ENCODE assay signal across 21 cellular contexts in the genomic region with DNA sequence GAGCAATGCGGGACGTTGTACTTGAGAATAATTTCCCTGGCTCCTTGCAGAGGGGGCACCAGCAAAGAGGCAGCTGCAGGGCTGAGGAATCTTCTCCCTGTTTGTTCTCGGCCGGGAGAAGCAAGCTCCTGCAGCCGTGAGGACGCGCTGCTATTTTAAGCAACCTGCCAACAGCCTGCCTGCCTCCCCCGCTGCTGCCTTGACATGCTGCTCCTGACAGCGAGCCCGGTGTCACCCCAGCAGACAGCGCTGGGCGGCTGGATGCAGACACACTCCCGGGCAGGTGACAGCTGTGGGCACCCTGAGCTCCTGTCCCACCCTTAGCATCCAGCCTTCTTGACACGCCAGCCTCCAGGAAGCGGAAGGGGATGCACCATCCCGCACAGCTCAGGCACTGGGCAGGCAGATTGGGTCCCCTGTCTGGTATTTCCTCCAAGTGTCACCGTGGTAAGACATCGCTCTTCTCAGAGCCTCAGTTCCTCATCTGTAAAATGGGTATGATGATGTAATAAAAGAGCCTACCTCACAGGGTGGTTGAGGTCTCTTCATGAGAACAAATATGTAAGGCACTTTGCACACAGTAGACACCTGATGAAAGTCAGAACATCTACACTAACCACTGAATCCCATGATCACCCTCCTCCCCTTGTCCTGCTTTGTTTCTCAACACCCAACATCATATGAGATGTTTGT.
DNase-seq lines count a peak whose midpoint lies in the region; ATAC-seq and TF ChIP-seq lines count a peak whose summit lies in the region.
"Had no signal": no experiment of that assay in that cellular context is flagged by ENCODE, and none has a peak within 500 bp of the region (broad histone marks: within the 10 kb centered on the region; RNA-seq: fewer than 3 reads in every experiment).

No MANE protein-coding gene starts in this region.

- peak overlapping the region; percentile 46 for H2BK12ac ChIP-seq in neuronal stem cell (ENCODE audit: low read length)

- H2BK15ac ChIP-seq in neuronal stem cell (ENCODE audit: low read length) = peak overlapping the region; percentile 76

- peak overlapping the region; percentile 19 for H3K4ac ChIP-seq in neuronal stem cell (ENCODE audit: low read length)

- H4K91ac ChIP-seq in neuronal stem cell (ENCODE audit: low read depth, low read length, poor library complexity) = no peak overlapping the region

- no peak overlapping the region for H3K27ac Mint-ChIP-seq in activated naive CD8-positive, alpha-beta T cell treated with anti-CD3 and anti-CD28 coated beads for 36 hours
- no peak overlapping the region for H3K27ac Mint-ChIP-seq in CD8-positive, alpha-beta T cell
- H3K27ac Mint-ChIP-seq in T-helper 17 cell = no peak overlapping the region
- H3K27ac Mint-ChIP-seq: activated CD4-positive, alpha-beta T cell treated with anti-CD3 and anti-CD28 coated beads for 36 hours; CD4-positive, alpha-beta T cell had no signal

- no peak overlapping the region for H3K4me2 ChIP-seq in neuronal stem cell (ENCODE audit: insufficient read depth, low read length, poor library complexity, severe bottlenecking)

- CTCF ChIA-PET in HEK293 (lab: Yijun Ruan, JAX) = interaction anchor here (0.6 to 0.8 kb wide), 2 partner anchors 609 to 1914 kb away, joined by 3 read pairs; no protein-coding TSS in a partner anchor
- CTCF ChIA-PET in CD8-positive, alpha-beta T cell (lab: Charles Lee) = no interaction called here

- H3K4me3 ChIP-seq in HEK293 (ENCODE audit: low read depth, low read length) = no peak overlapping the region
- no peak overlapping the region for H3K4me3 ChIP-seq in cardiac muscle cell
- no peak overlapping the region for H3K4me3 ChIP-seq in neuronal stem cell (ENCODE audit: low read length in 2 of 2)
- H3K4me3 ChIP-seq in CD8-positive, alpha-beta T cell (ENCODE audit: low read depth, low read length) = no peak overlapping the region
- H3K4me3 ChIP-seq: lung, skin epidermis, thyroid gland had no signal

- DNase-seq in cardiac muscle cell (ENCODE audit: low read depth in 1 of 2, low spot score in 1 of 2) (peak; percentile 47 to 74), neuronal stem cell (ENCODE audit: low spot score) (no peak), DMS114 treated with DMSO at 0.1 percent for 48 hours (lab: John Stamatoyannopoulos, UW; ENCODE audit: unreplicated experiment) (no peak), T-helper 17 cell (no peak)
- no peak for DNase-seq in activated naive CD8-positive, alpha-beta T cell treated with anti-CD3 and anti-CD28 coated beads for 36 hours
- DNase-seq in CD8-positive, alpha-beta T cell = no peak
- DNase-seq: activated CD4-positive, alpha-beta T cell treated with anti-CD3 and anti-CD28 coated beads for 36 hours; activated naive CD4-positive, alpha-beta T cell treated with anti-CD3 and anti-CD28 coated beads, Interleukin-2, amount 50 U/mL, for 16 hours; CD4-positive, alpha-beta T cell; cortex of kidney; Karpas-422; NCI-H187 treated with DMSO at 0.1 percent for 48 hours; NCI-H510A; stimulated activated CD4-positive, alpha-beta T cell treated with anti-CD3 and anti-CD28 coated beads, Interleukin-2, amount 100 ng/mL, for 24 hours; stimulated activated naive CD4-positive, alpha-beta T cell treated with Interleukin-2 at 50 U/mL for 16 hours; thyroid gland had no signal

- TF ChIP-seq CTCF in HEK293 (tag by site-specific recombination; IDR thresholded peaks at IDR 0.05) (no peak), cardiac muscle cell (IDR thresholded peaks at IDR 0.05; ENCODE audit: low read depth, low read length) (no peak)
- no peak for TF ChIP-seq CTCF in CD8-positive, alpha-beta T cell (IDR thresholded peaks at IDR 0.05)

- H3K9me3 Mint-ChIP-seq in activated naive CD8-positive, alpha-beta T cell treated with anti-CD3 and anti-CD28 coated beads for 36 hours = no peaks in the 10 kb centered on the region
- no peaks in the 10 kb centered on the region for H3K9me3 Mint-ChIP-seq in CD8-positive, alpha-beta T cell
- H3K9me3 Mint-ChIP-seq: CD4-positive, alpha-beta T cell had no signal

- POLR2A ChIA-PET in HEK293 (lab: Yijun Ruan, JAX) = no interaction called here
- POLR2A ChIA-PET in CD8-positive, alpha-beta T cell (lab: Charles Lee) = no interaction called here

- H3K4me1 ChIP-seq in HEK293 (ENCODE audit: control insufficient read depth, insufficient read depth, low read length) (no peaks in the 10 kb centered on the region), cardiac muscle cell (ENCODE audit: low read depth) (peaks cover 19% of the 10 kb centered on the region), neuronal stem cell (ENCODE audit: control insufficient read depth in 2 of 2, insufficient read depth in 1 of 2, low read depth in 1 of 2, low read length in 2 of 2) (peaks cover 7 to 23% of the 10 kb centered on the region in 2 donors)
- H3K4me1 ChIP-seq in CD8-positive, alpha-beta T cell (ENCODE audit: insufficient read depth, low read length) = no peaks in the 10 kb centered on the region
- H3K4me1 ChIP-seq: parathyroid adenoma, thyroid gland had no signal

- no peaks in the 10 kb centered on the region for H3K4me1 Mint-ChIP-seq in activated naive CD8-positive, alpha-beta T cell treated with anti-CD3 and anti-CD28 coated beads for 36 hours
- no peaks in the 10 kb centered on the region for H3K4me1 Mint-ChIP-seq in CD8-positive, alpha-beta T cell (ENCODE audit: low read depth)
- no peaks in the 10 kb centered on the region for H3K4me1 Mint-ChIP-seq in T-helper 17 cell
- H3K4me1 Mint-ChIP-seq: activated CD4-positive, alpha-beta T cell treated with anti-CD3 and anti-CD28 coated beads for 36 hours had no signal

- no peaks in the 10 kb centered on the region for H3K36me3 Mint-ChIP-seq in activated naive CD8-positive, alpha-beta T cell treated with anti-CD3 and anti-CD28 coated beads for 36 hours
- H3K36me3 Mint-ChIP-seq in CD8-positive, alpha-beta T cell = no peaks in the 10 kb centered on the region
- no peaks in the 10 kb centered on the region for H3K36me3 Mint-ChIP-seq in T-helper 17 cell (ENCODE audit: low read depth)

- no peak overlapping the region for H2AFZ ChIP-seq in neuronal stem cell (ENCODE audit: low read length)
- H2AFZ ChIP-seq: parathyroid adenoma had no signal

- no peaks in the 10 kb centered on the region for H3K79me1 ChIP-seq in neuronal stem cell (ENCODE audit: low read depth, low read length)

- H3K27me3 ChIP-seq in cardiac muscle cell = no peaks in the 10 kb centered on the region
- H3K27me3 ChIP-seq in neuronal stem cell (ENCODE audit: control insufficient read depth in 3 of 3, insufficient read depth in 3 of 3, low read depth in 1 of 3, low read length in 3 of 3) = no peaks in the 10 kb centered on the region
- no peaks in the 10 kb centered on the region for H3K27me3 ChIP-seq in CD8-positive, alpha-beta T cell (ENCODE audit: insufficient read depth, low read length)
- H3K27me3 ChIP-seq: thyroid gland had no signal

- H3K9me3 ChIP-seq in HEK293 (ENCODE audit: control insufficient read depth, insufficient read depth, low read depth, low read length) (no peaks in the 10 kb centered on the region), cardiac muscle cell (ENCODE audit: low read depth) (no peaks in the 10 kb centered on the region), neuronal stem cell (replicated peaks in 1 of 2; ENCODE audit: control insufficient read depth in 2 of 2, insufficient read depth in 1 of 2, low read depth in 1 of 2, low read length in 2 of 2) (no peaks in the 10 kb centered on the region), T-helper 17 cell (ENCODE audit: control insufficient read depth, low read length, poor library complexity, severe bottlenecking) (no peaks in the 10 kb centered on the region)
- no peaks in the 10 kb centered on the region for H3K9me3 ChIP-seq in CD8-positive, alpha-beta T cell (ENCODE audit: low read length)
- H3K9me3 ChIP-seq: thyroid gland had no signal

- peak overlapping the region; percentile 33 for H2AK5ac ChIP-seq in neuronal stem cell (ENCODE audit: low read depth, low read length)

- H2BK120ac ChIP-seq in neuronal stem cell (ENCODE audit: low read depth, low read length) = no peak overlapping the region

- H4K8ac ChIP-seq in neuronal stem cell (ENCODE audit: low read depth, low read length) = peak overlapping the region; percentile 44

- no peak for ATAC-seq in CD8-positive, alpha-beta T cell
- no peak for ATAC-seq in T-helper 17 cell
- ATAC-seq: activated CD4-positive, alpha-beta T cell treated with anti-CD3 and anti-CD28 coated beads for 36 hours had no signal

- H3K9ac ChIP-seq in neuronal stem cell (ENCODE audit: low read depth, low read length, poor library complexity) = no peak overlapping the region
- H3K9ac ChIP-seq: parathyroid adenoma had no signal

- H3K36me3 ChIP-seq in HEK293 (ENCODE audit: control insufficient read depth in 2 of 2, insufficient read depth in 1 of 2, low read length in 2 of 2) (no peaks in the 10 kb centered on the region), cardiac muscle cell (no peaks in the 10 kb centered on the region), neuronal stem cell (replicated peaks in 1 of 2; ENCODE audit: control insufficient read depth in 2 of 2, insufficient read depth in 2 of 2, low read length in 2 of 2) (no peaks in the 10 kb centered on the region)
- no peaks in the 10 kb centered on the region for H3K36me3 ChIP-seq in CD8-positive, alpha-beta T cell (ENCODE audit: insufficient read depth, low read length)
- H3K36me3 ChIP-seq: thyroid gland had no signal

- peaks cover 20% of the 10 kb centered on the region for H3K27me3 Mint-ChIP-seq in activated naive CD8-positive, alpha-beta T cell treated with anti-CD3 and anti-CD28 coated beads for 36 hours
- peaks cover 18% of the 10 kb centered on the region for H3K27me3 Mint-ChIP-seq in CD8-positive, alpha-beta T cell (ENCODE audit: low read depth)
- peaks cover 27% of the 10 kb centered on the region for H3K27me3 Mint-ChIP-seq in T-helper 17 cell

- H3K18ac ChIP-seq in neuronal stem cell (ENCODE audit: low read length) = peak overlapping the region; percentile 45

- H3K14ac ChIP-seq in neuronal stem cell (ENCODE audit: low read length) = peak overlapping the region; percentile 56

- H2BK5ac ChIP-seq in neuronal stem cell (ENCODE audit: low read length) = no peak overlapping the region

- no CpG with 5 or more reads among the region's 18 CpGs for WGBS in neuronal stem cell (ENCODE audit: extremely low coverage in 2 of 2, insufficient read length in 2 of 2, insufficient replicate concordance in 1 of 2), 2 donors

- H3K4me3 Mint-ChIP-seq in activated naive CD8-positive, alpha-beta T cell treated with anti-CD3 and anti-CD28 coated beads for 36 hours = no peak overlapping the region
- H3K4me3 Mint-ChIP-seq in CD8-positive, alpha-beta T cell = no peak overlapping the region
- no peak overlapping the region for H3K4me3 Mint-ChIP-seq in T-helper 17 cell
- H3K4me3 Mint-ChIP-seq: activated CD4-positive, alpha-beta T cell treated with anti-CD3 and anti-CD28 coated beads for 36 hours; CD4-positive, alpha-beta T cell had no signal

- no peak overlapping the region for H3K23ac ChIP-seq in neuronal stem cell (ENCODE audit: low read depth, low read length, poor library complexity)

- H3K27ac ChIP-seq in HEK293 (ENCODE audit: extremely low read depth, low read depth, low read length) (no peak overlapping the region), angular gyrus (ENCODE audit: low read depth, low read length) (peak overlapping the region; percentile 8), cardiac muscle cell (peak overlapping the region; percentile 11), neuronal stem cell (replicated peaks; ENCODE audit: low read length) (no peak overlapping the region)
- no peak overlapping the region for H3K27ac ChIP-seq in CD8-positive, alpha-beta T cell (ENCODE audit: low read depth, low read length)
- H3K27ac ChIP-seq: parathyroid adenoma, skin epidermis, thyroid gland had no signal

- intact Hi-C loops in CD8-positive, alpha-beta T cell (cut with DNase I, micrococcal nuclease) = no loop called here

Comparison
In these comparisons a context has a peak if more than half of its experiments do, and no peak if none do; other contexts are left out.
1. H3K27ac ChIP-seq: peak in angular gyrus (single experiment) and cardiac muscle cell (single experiment); none in HEK293 (single experiment), neuronal stem cell (single experiment) and CD8-positive, alpha-beta T cell (single experiment).
2. DNase-seq: peak in cardiac muscle cell (2 of 2); none in neuronal stem cell (single experiment), DMS114 treated with DMSO at 0.1 percent for 48 hours (single experiment), activated naive CD8-positive, alpha-beta T cell treated with anti-CD3 and anti-CD28 coated beads for 36 hours (single experiment), CD8-positive, alpha-beta T cell (0 of 7) and T-helper 17 cell (0 of 3).